In the genomic region with DNA sequence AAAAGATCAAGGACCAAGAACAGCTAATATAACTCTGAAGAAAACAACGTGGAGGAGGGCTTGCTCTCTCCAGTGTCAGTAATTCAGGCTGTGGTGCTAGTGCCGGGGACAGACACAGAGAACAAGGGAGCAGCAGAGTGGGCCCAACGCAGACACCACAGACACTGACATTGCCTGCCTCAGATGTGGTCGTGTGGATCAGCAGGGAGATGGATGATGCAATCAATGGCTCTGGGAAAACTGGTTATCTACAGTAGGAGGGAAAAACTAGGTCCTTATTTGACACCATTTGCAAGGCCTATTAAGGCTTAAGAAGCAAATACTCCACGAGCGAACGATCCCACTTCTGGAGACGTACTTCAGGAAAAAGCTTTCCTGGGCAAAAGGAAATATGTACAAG, we compare ENCODE assay signal across 15 cellular contexts. TPM values are rescaled to one million over a fixed set of nuclear protein-coding genes. Genes with fewer than 3 reads are reported as not detected.
A peak's percentile ranks its signal among the peaks of the same experiment; 100 is the strongest.
DNase-seq lines count a peak whose midpoint lies in the region; ATAC-seq, FAIRE-seq and TF ChIP-seq lines count a peak whose summit lies in the region.
"Had no signal": no experiment of that assay in that cellular context is flagged by ENCODE, and none has a peak within 500 bp of the region (broad histone marks: within the 10 kb centered on the region; RNA-seq: fewer than 3 reads in every experiment).

No MANE protein-coding gene starts in this region.

- no peak overlapping the region for H3K27ac ChIP-seq in pancreas
- H3K27ac ChIP-seq: thoracic aorta had no signal

- no peak for FAIRE-seq in pancreas (lab: Jason Lieb, UNC)

- no peaks in the 10 kb centered on the region for H3K36me3 ChIP-seq in pancreas
- H3K36me3 ChIP-seq: thoracic aorta had no signal

- H3K4me3 Mint-ChIP-seq in activated CD8-positive, alpha-beta T cell treated with anti-CD3 and anti-CD28 coated beads, Interleukin-2, amount 10 ng/mL, durations not matched to agents 7 days and 5 days, result no peak overlapping the region
- H3K4me3 Mint-ChIP-seq in activated CD4-positive, alpha-beta T cell treated with anti-CD3 and anti-CD28 coated beads, Interleukin-2, amount 10 ng/mL, durations not matched to agents 24 days and 14 days, result no peak overlapping the region
- H3K4me3 Mint-ChIP-seq: central memory CD8-positive, alpha-beta T cell; naive B cell had no signal

- intact Hi-C loops in pancreas (cut with DNase I), result no loop called here
- intact Hi-C loops in activated CD4-positive, alpha-beta T cell treated with anti-CD3 and anti-CD28 coated beads, Interleukin-2, amount 10 ng/mL, durations not matched to agents 24 days and 14 days (cut with micrococcal nuclease), result no loop called here

- H3K9me3 Mint-ChIP-seq in activated CD8-positive, alpha-beta T cell treated with anti-CD3 and anti-CD28 coated beads, Interleukin-2, amount 10 ng/mL, durations not matched to agents 7 days and 5 days (ENCODE audit: insufficient read depth), result peaks cover 12% of the 10 kb centered on the region
- peaks cover 11% of the 10 kb centered on the region for H3K9me3 Mint-ChIP-seq in activated CD4-positive, alpha-beta T cell treated with anti-CD3 and anti-CD28 coated beads, Interleukin-2, amount 10 ng/mL, durations not matched to agents 24 days and 14 days
- H3K9me3 Mint-ChIP-seq: central memory CD8-positive, alpha-beta T cell had no signal

- H3K27ac Mint-ChIP-seq in activated CD8-positive, alpha-beta T cell treated with anti-CD3 and anti-CD28 coated beads, Interleukin-2, amount 10 ng/mL, durations not matched to agents 7 days and 5 days, result no peak overlapping the region
- H3K27ac Mint-ChIP-seq in activated CD4-positive, alpha-beta T cell treated with anti-CD3 and anti-CD28 coated beads, Interleukin-2, amount 10 ng/mL, durations not matched to agents 24 days and 14 days, result no peak overlapping the region
- H3K27ac Mint-ChIP-seq: activated T-helper 2 cell treated with anti-CD3 and anti-CD28 coated beads, Interferon-gamma antibody, Interleukin-2, Interleukin-4, amounts not matched to agents 10 μg/mL and 5 μg/mL and 100 μg/mL, durations not matched to agents 14 hours and 24 hours and 36 hours; naive B cell had no signal

- H3K27me3 Mint-ChIP-seq in activated CD8-positive, alpha-beta T cell treated with anti-CD3 and anti-CD28 coated beads, Interleukin-2, amount 10 ng/mL, durations not matched to agents 7 days and 5 days (ENCODE audit: low read depth), result no peaks in the 10 kb centered on the region
- H3K27me3 Mint-ChIP-seq in activated CD4-positive, alpha-beta T cell treated with anti-CD3 and anti-CD28 coated beads, Interleukin-2, amount 10 ng/mL, durations not matched to agents 24 days and 14 days, result no peaks in the 10 kb centered on the region
- H3K27me3 Mint-ChIP-seq: central memory CD8-positive, alpha-beta T cell; naive B cell had no signal

- POLR2A ChIA-PET in activated CD8-positive, alpha-beta T cell treated with anti-CD3 and anti-CD28 coated beads, Interleukin-2, amount 10 ng/mL, durations not matched to agents 7 days and 5 days (lab: Charles Lee), result no interaction called here

- CTCF ChIA-PET in activated CD8-positive, alpha-beta T cell treated with anti-CD3 and anti-CD28 coated beads, Interleukin-2, amount 10 ng/mL, durations not matched to agents 7 days and 5 days (lab: Charles Lee), result interaction anchor here (1.2 kb wide), 1 partner anchor 9 kb away, joined by 4 read pairs; no protein-coding TSS in a partner anchor

- peak in 3 of 4 donors; percentile 44 to 52 (median 49) for ATAC-seq in pancreas
- ATAC-seq in activated CD8-positive, alpha-beta T cell treated with anti-CD3 and anti-CD28 coated beads, Interleukin-2, amount 10 ng/mL, durations not matched to agents 7 days and 5 days, result no peak
- ATAC-seq: esophagus mucosa had no signal

- no peaks in the 10 kb centered on the region for H3K27me3 ChIP-seq in pancreas

- peaks cover 19% of the 10 kb centered on the region for H3K4me1 Mint-ChIP-seq in activated CD8-positive, alpha-beta T cell treated with anti-CD3 and anti-CD28 coated beads, Interleukin-2, amount 10 ng/mL, durations not matched to agents 7 days and 5 days (ENCODE audit: low read depth)
- peaks cover 20% of the 10 kb centered on the region for H3K4me1 Mint-ChIP-seq in activated CD4-positive, alpha-beta T cell treated with anti-CD3 and anti-CD28 coated beads, Interleukin-2, amount 10 ng/mL, durations not matched to agents 24 days and 14 days

- no peak overlapping the region for H3K4me3 ChIP-seq in fibroblast of pulmonary artery (replicated peaks; ENCODE audit: low read depth, low read length)
- H3K4me3 ChIP-seq in pancreas, result no peak overlapping the region
- H3K4me3 ChIP-seq: thoracic aorta had no signal

- WGBS in pancreas, 2 donors, result 47 to 48% methylated on average over 8 of the region's 8 CpGs

- no peaks in the 10 kb centered on the region for H3K9me3 ChIP-seq in pancreas
- H3K9me3 ChIP-seq: thoracic aorta had no signal

- peak; percentile 53 for DNase-seq in NCI-H2029 treated with DMSO at 0.1 percent for 48 hours (lab: John Stamatoyannopoulos, UW)
- no peak for DNase-seq in NCI-H2029 (lab: John Stamatoyannopoulos, UW)
- peak; percentile 79 for DNase-seq in OCI-M1 (lab: John Stamatoyannopoulos, UW)
- peak; percentile 41 for DNase-seq in fibroblast of pulmonary artery (ENCODE audit: low read depth)
- no peak for DNase-seq in pancreas
- no peak for DNase-seq in activated CD8-positive, alpha-beta T cell treated with anti-CD3 and anti-CD28 coated beads, Interleukin-2, amount 10 ng/mL, durations not matched to agents 7 days and 5 days
- DNase-seq in activated CD4-positive, alpha-beta T cell treated with anti-CD3 and anti-CD28 coated beads, Interleukin-2, amount 10 ng/mL, durations not matched to agents 24 days and 14 days, result no peak
- DNase-seq in foreskin melanocyte, result no peak
- DNase-seq: activated CD4-positive, alpha-beta T cell treated with anti-CD3 and anti-CD28 coated beads for 48 hours; naive B cell; NCI-H774 had no signal

- H3K36me3 Mint-ChIP-seq in activated CD8-positive, alpha-beta T cell treated with anti-CD3 and anti-CD28 coated beads, Interleukin-2, amount 10 ng/mL, durations not matched to agents 7 days and 5 days (ENCODE audit: low read depth), result peaks cover 26% of the 10 kb centered on the region
- H3K36me3 Mint-ChIP-seq in activated CD4-positive, alpha-beta T cell treated with anti-CD3 and anti-CD28 coated beads, Interleukin-2, amount 10 ng/mL, durations not matched to agents 24 days and 14 days (ENCODE audit: low read depth), result peaks cover 24% of the 10 kb centered on the region

- peaks cover 0 to 17% (median 15%) of the 10 kb centered on the region in 3 donors for H3K4me1 ChIP-seq in pancreas

- no peak for TF ChIP-seq CTCF in fibroblast of pulmonary artery (IDR thresholded peaks at IDR 0.05; ENCODE audit: low read length, missing control alignments)
- TF ChIP-seq CTCF in pancreas (IDR thresholded peaks at IDR 0.05), result no peak

RNA-seq across cellular contexts. Expression of a gene that starts 36.1 kb away (rescaled TPM):
- total RNA-seq in pancreas, result 100 to 1,000 TPM; 733 to 996 (median 775) TPM
- polyA plus RNA-seq in pancreas, result 100 to 1,000 TPM; 273 to 346 TPM
- total RNA-seq in activated CD8-positive, alpha-beta T cell treated with anti-CD3 and anti-CD28 coated beads, Interleukin-2, amount 10 ng/mL, durations not matched to agents 7 days and 5 days, result 100 to 1,000 TPM; 186 to 187 TPM
- 266 and 270 TPM in 2 replicates for total RNA-seq in activated CD4-positive, alpha-beta T cell treated with anti-CD3 and anti-CD28 coated beads, Interleukin-2, amount 10 ng/mL, durations not matched to agents 24 days and 14 days

RNA-seq across cellular contexts. Expression of a gene that starts 36.3 kb away (rescaled TPM):
- 100 to 1,000 TPM; 149 to 245 (median 204) TPM for total RNA-seq in pancreas
- polyA plus RNA-seq in pancreas, result 100 to 1,000 TPM; 106 to 158 TPM
- total RNA-seq in activated CD8-positive, alpha-beta T cell treated with anti-CD3 and anti-CD28 coated beads, Interleukin-2, amount 10 ng/mL, durations not matched to agents 7 days and 5 days, result 100 to 1,000 TPM; 247 TPM
- total RNA-seq in activated CD4-positive, alpha-beta T cell treated with anti-CD3 and anti-CD28 coated beads, Interleukin-2, amount 10 ng/mL, durations not matched to agents 24 days and 14 days, result 212 and 215 TPM in 2 replicates

Comparison
In these comparisons a context has a peak if more than half of its experiments do, and no peak if none do; other contexts are left out.
1. DNase-seq: peak in NCI-H2029 treated with DMSO at 0.1 percent for 48 hours (single experiment), OCI-M1 (single experiment) and fibroblast of pulmonary artery (single experiment); none in NCI-H2029 (single experiment), pancreas (0 of 6), activated CD8-positive, alpha-beta T cell treated with anti-CD3 and anti-CD28 coated beads, Interleukin-2, amount 10 ng/mL, durations not matched to agents 7 days and 5 days (single experiment), activated CD4-positive, alpha-beta T cell treated with anti-CD3 and anti-CD28 coated beads, Interleukin-2, amount 10 ng/mL, durations not matched to agents 24 days and 14 days (single experiment) and foreskin melanocyte (single experiment).